Comparison of ENCODE assay signal across 1 cellular context in genomic region chr16:23452572-23453337, GRCh38.
A peak's percentile ranks its signal among the peaks of the same experiment; 100 is the strongest.
TF ChIP-seq lines count a peak whose summit lies in the region.

COG7 (minus strand) TSS chr16:23453189; CDS start chr16:23452994, 195 bp downstream.

TF ChIP-seq in HepG2, 621 proteins besides CTCF, POLR2A, EP300 and RAD21 (continued from another document and continues in another):
- TF ChIP-seq REST (IDR thresholded peaks at IDR 0.05; ENCODE audit: borderline replicate concordance in 1 of 2, low read depth in 1 of 2, low read length in 2 of 2) (peak in 1 of 2 experiments; percentile 22; a peak in 1 of 4 replicates), KMT2B (CRISPR knock-in tag; IDR thresholded peaks at IDR 0.05) (peak; percentile 95), HNF1A (IDR thresholded peaks at IDR 0.05; ENCODE audit: low read depth) (no peak), HNF1A (CRISPR knock-in tag; IDR thresholded peaks at IDR 0.05; ENCODE audit: borderline replicate concordance) (peak; percentile 72; the same call in 1 of the 2 replicates), FOXO1 (CRISPR knock-in tag; IDR thresholded peaks at IDR 0.05) (peak; percentile 74), HOXD1 (CRISPR knock-in tag; IDR thresholded peaks at IDR 0.05) (peak; percentile 85), ZNF772 (CRISPR knock-in tag; IDR thresholded peaks at IDR 0.05) (peak; percentile 99), HNF4G (IDR thresholded peaks at IDR 0.05; ENCODE audit: borderline replicate concordance, low read depth, low read length) (peak; percentile 62), HNF4G (CRISPR knock-in tag; IDR thresholded peaks at IDR 0.05; ENCODE audit: borderline replicate concordance, low read depth) (peak; percentile 87), GPBP1L1 (CRISPR knock-in tag; IDR thresholded peaks at IDR 0.05) (no peak), ZNF784 (CRISPR knock-in tag; IDR thresholded peaks at IDR 0.05; ENCODE audit: borderline replicate concordance) (peak; percentile 98), PTBP1 (IDR thresholded peaks at IDR 0.05; ENCODE audit: low read depth, low read length, poor library complexity, severe bottlenecking) (peak; percentile 47), BHLHE40 (IDR thresholded peaks at IDR 0.05; ENCODE audit: low read length) (no peak), ZBTB25 (CRISPR knock-in tag; IDR thresholded peaks at IDR 0.05) (peak; percentile 92; the same call in 1 of the 2 replicates), PLSCR1 (CRISPR knock-in tag; IDR thresholded peaks at IDR 0.05; ENCODE audit: borderline replicate concordance) (peak; percentile 95; the same call in 1 of the 2 replicates), ARID2 (CRISPR knock-in tag; IDR thresholded peaks at IDR 0.05; ENCODE audit: borderline replicate concordance) (no peak), ZNF143 (CRISPR knock-in tag; IDR thresholded peaks at IDR 0.05) (peak; percentile 72), NAIF1 (CRISPR knock-in tag; IDR thresholded peaks at IDR 0.05; ENCODE audit: borderline replicate concordance) (peak; percentile 94), SUZ12 (IDR thresholded peaks at IDR 0.05; ENCODE audit: low read depth, low read length) (no peak), ZNF816 (CRISPR knock-in tag; IDR thresholded peaks at IDR 0.05; ENCODE audit: borderline replicate concordance) (peak; percentile 81; the same call in 1 of the 2 replicates), CHD2 (IDR thresholded peaks at IDR 0.05; ENCODE audit: low read depth, low read length) (no peak), ZNF121 (CRISPR knock-in tag; IDR thresholded peaks at IDR 0.05) (peak; percentile 84), HIC2 (CRISPR knock-in tag; IDR thresholded peaks at IDR 0.05; ENCODE audit: low read depth) (peak; percentile 34; the same call in 1 of the 2 replicates), MYNN (CRISPR knock-in tag; IDR thresholded peaks at IDR 0.05; ENCODE audit: low read depth) (no peak; the same call in none of the 2 replicates)
- TF ChIP-seq, protein P1, sequence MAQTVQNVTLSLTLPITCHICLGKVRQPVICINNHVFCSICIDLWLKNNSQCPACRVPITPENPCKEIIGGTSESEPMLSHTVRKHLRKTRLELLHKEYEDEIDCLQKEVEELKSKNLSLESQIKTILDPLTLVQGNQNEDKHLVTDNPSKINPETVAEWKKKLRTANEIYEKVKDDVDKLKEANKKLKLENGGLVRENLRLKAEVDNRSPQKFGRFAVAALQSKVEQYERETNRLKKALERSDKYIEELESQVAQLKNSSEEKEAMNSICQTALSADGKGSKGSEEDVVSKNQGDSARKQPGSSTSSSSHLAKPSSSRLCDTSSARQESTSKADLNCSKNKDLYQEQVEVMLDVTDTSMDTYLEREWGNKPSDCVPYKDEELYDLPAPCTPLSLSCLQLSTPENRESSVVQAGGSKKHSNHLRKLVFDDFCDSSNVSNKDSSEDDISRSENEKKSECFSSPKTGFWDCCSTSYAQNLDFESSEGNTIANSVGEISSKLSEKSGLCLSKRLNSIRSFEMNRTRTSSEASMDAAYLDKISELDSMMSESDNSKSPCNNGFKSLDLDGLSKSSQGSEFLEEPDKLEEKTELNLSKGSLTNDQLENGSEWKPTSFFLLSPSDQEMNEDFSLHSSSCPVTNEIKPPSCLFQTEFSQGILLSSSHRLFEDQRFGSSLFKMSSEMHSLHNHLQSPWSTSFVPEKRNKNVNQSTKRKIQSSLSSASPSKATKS (CRISPR knock-in tag; IDR thresholded peaks at IDR 0.05), result no peak
- TF ChIP-seq, protein P2, sequence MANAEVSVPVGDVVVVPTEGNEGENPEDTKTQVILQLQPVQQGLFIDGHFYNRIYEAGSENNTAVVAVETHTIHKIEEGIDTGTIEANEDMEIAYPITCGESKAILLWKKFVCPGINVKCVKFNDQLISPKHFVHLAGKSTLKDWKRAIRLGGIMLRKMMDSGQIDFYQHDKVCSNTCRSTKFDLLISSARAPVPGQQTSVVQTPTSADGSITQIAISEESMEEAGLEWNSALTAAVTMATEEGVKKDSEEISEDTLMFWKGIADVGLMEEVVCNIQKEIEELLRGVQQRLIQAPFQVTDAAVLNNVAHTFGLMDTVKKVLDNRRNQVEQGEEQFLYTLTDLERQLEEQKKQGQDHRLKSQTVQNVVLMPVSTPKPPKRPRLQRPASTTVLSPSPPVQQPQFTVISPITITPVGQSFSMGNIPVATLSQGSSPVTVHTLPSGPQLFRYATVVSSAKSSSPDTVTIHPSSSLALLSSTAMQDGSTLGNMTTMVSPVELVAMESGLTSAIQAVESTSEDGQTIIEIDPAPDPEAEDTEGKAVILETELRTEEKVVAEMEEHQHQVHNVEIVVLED (CRISPR knock-in tag; IDR thresholded peaks at IDR 0.05; ENCODE audit: borderline replicate concordance), result peak; percentile 96
- TF ChIP-seq, protein P3, sequence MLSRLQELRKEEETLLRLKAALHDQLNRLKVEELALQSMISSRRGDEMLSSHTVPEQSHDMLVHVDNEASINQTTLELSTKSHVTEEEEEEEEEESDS (CRISPR knock-in tag; IDR thresholded peaks at IDR 0.05; ENCODE audit: borderline replicate concordance), result peak; percentile 66; the same call in 1 of the 2 replicates
- TF ChIP-seq, protein P4, sequence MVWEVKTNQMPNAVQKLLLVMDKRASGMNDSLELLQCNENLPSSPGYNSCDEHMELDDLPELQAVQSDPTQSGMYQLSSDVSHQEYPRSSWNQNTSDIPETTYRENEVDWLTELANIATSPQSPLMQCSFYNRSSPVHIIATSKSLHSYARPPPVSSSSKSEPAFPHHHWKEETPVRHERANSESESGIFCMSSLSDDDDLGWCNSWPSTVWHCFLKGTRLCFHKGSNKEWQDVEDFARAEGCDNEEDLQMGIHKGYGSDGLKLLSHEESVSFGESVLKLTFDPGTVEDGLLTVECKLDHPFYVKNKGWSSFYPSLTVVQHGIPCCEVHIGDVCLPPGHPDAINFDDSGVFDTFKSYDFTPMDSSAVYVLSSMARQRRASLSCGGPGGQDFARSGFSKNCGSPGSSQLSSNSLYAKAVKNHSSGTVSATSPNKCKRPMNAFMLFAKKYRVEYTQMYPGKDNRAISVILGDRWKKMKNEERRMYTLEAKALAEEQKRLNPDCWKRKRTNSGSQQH (CRISPR knock-in tag; IDR thresholded peaks at IDR 0.05; ENCODE audit: low read depth), result peak; percentile 89
- TF ChIP-seq, protein P5, sequence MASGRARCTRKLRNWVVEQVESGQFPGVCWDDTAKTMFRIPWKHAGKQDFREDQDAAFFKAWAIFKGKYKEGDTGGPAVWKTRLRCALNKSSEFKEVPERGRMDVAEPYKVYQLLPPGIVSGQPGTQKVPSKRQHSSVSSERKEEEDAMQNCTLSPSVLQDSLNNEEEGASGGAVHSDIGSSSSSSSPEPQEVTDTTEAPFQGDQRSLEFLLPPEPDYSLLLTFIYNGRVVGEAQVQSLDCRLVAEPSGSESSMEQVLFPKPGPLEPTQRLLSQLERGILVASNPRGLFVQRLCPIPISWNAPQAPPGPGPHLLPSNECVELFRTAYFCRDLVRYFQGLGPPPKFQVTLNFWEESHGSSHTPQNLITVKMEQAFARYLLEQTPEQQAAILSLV (CRISPR knock-in tag; IDR thresholded peaks at IDR 0.05; ENCODE audit: borderline replicate concordance), result peak; percentile 99
- TF ChIP-seq, protein P6, sequence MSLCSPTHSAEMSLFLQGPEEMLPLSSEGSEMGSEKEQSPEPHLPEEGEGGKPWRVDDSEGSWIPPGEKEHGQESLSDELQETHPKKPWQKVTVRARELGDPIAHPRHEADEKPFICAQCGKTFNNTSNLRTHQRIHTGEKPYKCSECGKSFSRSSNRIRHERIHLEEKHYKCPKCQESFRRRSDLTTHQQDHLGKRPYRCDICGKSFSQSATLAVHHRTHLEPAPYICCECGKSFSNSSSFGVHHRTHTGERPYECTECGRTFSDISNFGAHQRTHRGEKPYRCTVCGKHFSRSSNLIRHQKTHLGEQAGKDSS (CRISPR knock-in tag; IDR thresholded peaks at IDR 0.05; ENCODE audit: borderline replicate concordance, low read depth), result peak; percentile 89
